2 cellular contexts compared by ENCODE assay signal in the genomic region with DNA sequence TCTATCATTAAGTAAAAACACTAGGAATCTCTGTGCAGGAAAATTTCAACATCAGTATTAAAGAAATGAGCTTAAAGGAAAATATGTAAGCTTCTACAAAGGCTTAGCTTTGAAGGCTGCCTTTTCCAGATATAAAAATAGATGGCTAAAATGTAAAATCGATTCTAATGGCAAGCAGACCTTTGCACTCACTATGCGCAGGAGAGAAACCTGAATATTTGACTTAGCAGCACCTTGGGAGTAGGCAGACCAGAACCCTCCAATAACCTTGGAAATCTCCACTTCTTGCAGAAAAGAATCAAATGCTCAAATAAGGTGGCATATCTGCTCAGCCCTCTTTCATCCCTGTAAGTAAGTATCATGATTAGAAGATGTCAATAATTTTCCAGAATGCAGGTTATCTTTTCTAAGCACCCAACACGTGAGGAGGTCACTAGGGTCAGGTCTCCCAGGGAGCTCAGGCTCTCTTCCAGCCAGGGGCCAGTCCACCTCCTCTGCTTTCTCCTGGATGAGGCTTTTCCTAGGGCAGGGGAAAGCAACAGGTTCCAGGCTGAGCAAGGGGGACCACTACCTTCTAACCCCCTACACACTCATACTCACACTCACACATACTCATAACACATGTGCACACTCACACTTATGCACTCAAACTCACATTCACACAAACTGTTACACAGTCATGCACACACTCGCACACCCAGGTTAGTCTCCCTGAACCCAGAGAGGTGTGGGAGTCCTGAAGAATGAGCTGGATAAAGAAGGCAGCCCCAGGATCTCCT.
TF ChIP-seq lines count a peak whose summit lies in the region.

No MANE protein-coding gene starts in this region.

TF ChIP-seq in HEK293, 187 proteins besides CTCF, POLR2A, EP300 and RAD21:
- peak; percentile 83; the same call in 1 of the 2 replicates for TF ChIP-seq SCRT1 (tag by site-specific recombination; IDR thresholded peaks at IDR 0.05; ENCODE audit: borderline replicate concordance)
- no peak for TF ChIP-seq ZSCAN5A (tag by site-specific recombination; IDR thresholded peaks at IDR 0.05)
- no peak for TF ChIP-seq ZNF146 (tag by site-specific recombination; IDR thresholded peaks at IDR 0.05)
- no peak for TF ChIP-seq ZNF133 (tag by site-specific recombination; IDR thresholded peaks at IDR 0.05)
- TF ChIP-seq MYNN (tag by site-specific recombination; IDR thresholded peaks at IDR 0.05; ENCODE audit: borderline replicate concordance) = no peak
- TF ChIP-seq, protein P1, sequence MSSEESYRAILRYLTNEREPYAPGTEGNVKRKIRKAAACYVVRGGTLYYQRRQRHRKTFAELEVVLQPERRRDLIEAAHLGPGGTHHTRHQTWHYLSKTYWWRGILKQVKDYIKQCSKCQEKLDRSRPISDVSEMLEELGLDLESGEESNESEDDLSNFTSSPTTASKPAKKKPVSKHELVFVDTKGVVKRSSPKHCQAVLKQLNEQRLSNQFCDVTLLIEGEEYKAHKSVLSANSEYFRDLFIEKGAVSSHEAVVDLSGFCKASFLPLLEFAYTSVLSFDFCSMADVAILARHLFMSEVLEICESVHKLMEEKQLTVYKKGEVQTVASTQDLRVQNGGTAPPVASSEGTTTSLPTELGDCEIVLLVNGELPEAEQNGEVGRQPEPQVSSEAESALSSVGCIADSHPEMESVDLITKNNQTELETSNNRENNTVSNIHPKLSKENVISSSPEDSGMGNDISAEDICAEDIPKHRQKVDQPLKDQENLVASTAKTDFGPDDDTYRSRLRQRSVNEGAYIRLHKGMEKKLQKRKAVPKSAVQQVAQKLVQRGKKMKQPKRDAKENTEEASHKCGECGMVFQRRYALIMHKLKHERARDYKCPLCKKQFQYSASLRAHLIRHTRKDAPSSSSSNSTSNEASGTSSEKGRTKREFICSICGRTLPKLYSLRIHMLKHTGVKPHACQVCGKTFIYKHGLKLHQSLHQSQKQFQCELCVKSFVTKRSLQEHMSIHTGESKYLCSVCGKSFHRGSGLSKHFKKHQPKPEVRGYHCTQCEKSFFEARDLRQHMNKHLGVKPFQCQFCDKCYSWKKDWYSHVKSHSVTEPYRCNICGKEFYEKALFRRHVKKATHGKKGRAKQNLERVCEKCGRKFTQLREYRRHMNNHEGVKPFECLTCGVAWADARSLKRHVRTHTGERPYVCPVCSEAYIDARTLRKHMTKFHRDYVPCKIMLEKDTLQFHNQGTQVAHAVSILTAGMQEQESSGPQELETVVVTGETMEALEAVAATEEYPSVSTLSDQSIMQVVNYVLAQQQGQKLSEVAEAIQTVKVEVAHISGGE (tag by site-specific recombination; conservative IDR thresholded peaks at IDR 0.05; ENCODE audit: low read depth) = no peak
- TF ChIP-seq ZNF311 (tag by site-specific recombination; IDR thresholded peaks at IDR 0.05; ENCODE audit: borderline replicate concordance) = no peak
- TF ChIP-seq SCRT2 (tag by site-specific recombination; IDR thresholded peaks at IDR 0.05) = peak; percentile 88
- TF ChIP-seq ZNF398 (tag by site-specific recombination; IDR thresholded peaks at IDR 0.05) = no peak
- no peak for TF ChIP-seq ZNF174 (tag by site-specific recombination; IDR thresholded peaks at IDR 0.05)
- TF ChIP-seq ZNF518A (tag by site-specific recombination; conservative IDR thresholded peaks at IDR 0.05; ENCODE audit: low read depth) = no peak
TF ChIP-seq in HEK293: peak in this region for 2.

TF ChIP-seq in H1, 55 proteins besides CTCF, POLR2A, EP300 and RAD21:
- TF ChIP-seq JUN (IDR thresholded peaks at IDR 0.05; ENCODE audit: low read depth, low read length) (no peak), GABPA (IDR thresholded peaks at IDR 0.05; ENCODE audit: borderline replicate concordance, insufficient read depth, low read length) (no peak), SP4 (IDR thresholded peaks at IDR 0.05; ENCODE audit: low read length) (no peak), GTF2F1 (IDR thresholded peaks at IDR 0.05; ENCODE audit: borderline replicate concordance, low read depth, low read length) (no peak), SUZ12 (IDR thresholded peaks at IDR 0.05; ENCODE audit: low read length) (no peak), POU5F1 (IDR thresholded peaks at IDR 0.05; ENCODE audit: low read depth, low read length) (no peak), RXRA (IDR thresholded peaks at IDR 0.05; ENCODE audit: insufficient read depth, low read depth, low read length) (no peak), EZH2 (IDR thresholded peaks at IDR 0.05; ENCODE audit: low read depth, low read length, severe bottlenecking) (no peak), ZNF274 (IDR thresholded peaks at IDR 0.05; ENCODE audit: borderline replicate concordance, extremely low read depth, low read length) (no peak), BRCA1 (IDR thresholded peaks at IDR 0.05; ENCODE audit: low read depth, low read length) (no peak), NANOG (IDR thresholded peaks at IDR 0.05; ENCODE audit: insufficient read depth, low read depth, low read length, poor library complexity, severe bottlenecking) (no peak), CREB1 (IDR thresholded peaks at IDR 0.05) (no peak), MAFK (IDR thresholded peaks at IDR 0.05; ENCODE audit: low read depth, low read length) (no peak), KDM1A (IDR thresholded peaks at IDR 0.05; ENCODE audit: borderline replicate concordance, low read length) (no peak), CBX5 (IDR thresholded peaks at IDR 0.05; ENCODE audit: low read depth, low read length) (no peak), SIRT6 (IDR thresholded peaks at IDR 0.05; ENCODE audit: low read length) (no peak), SP1 (IDR thresholded peaks at IDR 0.05; ENCODE audit: low read depth, low read length) (no peak), JUND (IDR thresholded peaks at IDR 0.05; ENCODE audit: low read length) (no peak)
- TF ChIP-seq, protein P2, sequence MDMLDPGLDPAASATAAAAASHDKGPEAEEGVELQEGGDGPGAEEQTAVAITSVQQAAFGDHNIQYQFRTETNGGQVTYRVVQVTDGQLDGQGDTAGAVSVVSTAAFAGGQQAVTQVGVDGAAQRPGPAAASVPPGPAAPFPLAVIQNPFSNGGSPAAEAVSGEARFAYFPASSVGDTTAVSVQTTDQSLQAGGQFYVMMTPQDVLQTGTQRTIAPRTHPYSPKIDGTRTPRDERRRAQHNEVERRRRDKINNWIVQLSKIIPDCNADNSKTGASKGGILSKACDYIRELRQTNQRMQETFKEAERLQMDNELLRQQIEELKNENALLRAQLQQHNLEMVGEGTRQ (IDR thresholded peaks at IDR 0.05; ENCODE audit: low read length) = no peak
- TF ChIP-seq, protein P3, sequence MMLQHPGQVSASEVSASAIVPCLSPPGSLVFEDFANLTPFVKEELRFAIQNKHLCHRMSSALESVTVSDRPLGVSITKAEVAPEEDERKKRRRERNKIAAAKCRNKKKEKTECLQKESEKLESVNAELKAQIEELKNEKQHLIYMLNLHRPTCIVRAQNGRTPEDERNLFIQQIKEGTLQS (IDR thresholded peaks at IDR 0.05; ENCODE audit: insufficient read depth, low read depth, low read length) = no peak
TF ChIP-seq in H1: peak in this region for 0.
